ENCODE assay signal across 1 cellular context in the genomic region with DNA sequence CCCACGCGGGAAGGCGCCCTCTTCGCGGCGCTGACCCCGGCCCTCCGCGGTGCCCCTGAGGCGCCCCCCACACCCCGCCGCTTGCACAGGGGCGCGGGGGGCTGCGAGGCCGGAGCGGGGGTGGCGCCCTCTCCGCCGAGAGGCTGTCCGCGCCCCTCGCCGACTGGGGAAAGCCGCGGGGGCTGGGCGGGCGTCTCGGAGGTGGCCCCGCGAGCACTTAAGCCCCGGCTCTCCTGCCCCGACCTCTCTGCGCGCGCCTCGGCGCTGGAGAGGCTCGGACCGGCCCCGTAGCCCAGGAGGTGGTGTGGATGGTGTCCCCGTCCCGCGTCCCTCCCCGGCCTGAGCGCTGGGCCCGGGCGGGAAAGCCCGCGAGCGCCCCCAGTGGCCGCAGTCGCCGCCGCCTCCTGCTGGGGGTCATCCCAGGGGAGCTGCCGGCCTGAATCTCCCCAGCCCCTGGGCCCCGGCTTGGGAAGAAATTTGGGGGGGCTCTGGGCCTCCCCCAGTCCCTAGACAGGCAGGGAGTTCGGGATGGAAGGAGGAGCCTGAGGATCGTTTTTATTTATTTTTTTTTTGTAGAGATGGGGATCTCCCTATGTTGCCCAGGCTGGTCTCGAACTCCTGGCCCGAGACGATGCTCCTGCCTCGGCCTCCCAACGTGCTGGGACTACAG.
A peak's percentile ranks its signal among the peaks of the same experiment; 100 is the strongest.
TF ChIP-seq lines count a peak whose summit lies in the region.

No MANE protein-coding gene starts in this region.

TF ChIP-seq in GM12878, 131 proteins besides CTCF, POLR2A, EP300 and RAD21 (continues in another document):
- TF ChIP-seq ZBED1 (IDR thresholded peaks at IDR 0.05; ENCODE audit: borderline replicate concordance) = no peak
- TF ChIP-seq ATF3 (IDR thresholded peaks at IDR 0.05; ENCODE audit: borderline replicate concordance, extremely low read depth, low read depth, low read length) = no peak
- no peak for TF ChIP-seq PML (IDR thresholded peaks at IDR 0.05; ENCODE audit: low read length)
- no peak for TF ChIP-seq TCF7 (IDR thresholded peaks at IDR 0.05; ENCODE audit: borderline replicate concordance)
- peak; percentile 95; the same call in 1 of the 2 replicates for TF ChIP-seq RB1 (IDR thresholded peaks at IDR 0.05; ENCODE audit: borderline replicate concordance)
- TF ChIP-seq RFX5 (IDR thresholded peaks at IDR 0.05; ENCODE audit: low read depth, low read length) = no peak
- TF ChIP-seq LARP7 (IDR thresholded peaks at IDR 0.05) = peak; percentile 84
- TF ChIP-seq WRNIP1 (IDR thresholded peaks at IDR 0.05; ENCODE audit: borderline replicate concordance, low read depth, low read length) = no peak
- no peak for TF ChIP-seq HDAC6 (IDR thresholded peaks at IDR 0.05; ENCODE audit: unreplicated experiment)
- no peak for TF ChIP-seq TCF12 (IDR thresholded peaks at IDR 0.05; ENCODE audit: low read depth, low read length)
- no peak for TF ChIP-seq NFIC (IDR thresholded peaks at IDR 0.05; ENCODE audit: low read depth, low read length)
- TF ChIP-seq NR2C2 (IDR thresholded peaks at IDR 0.05; ENCODE audit: borderline replicate concordance, control insufficient read depth, insufficient read length, low read depth) = no peak
- no peak for TF ChIP-seq ETV6 (conservative IDR thresholded peaks at IDR 0.05 in 1 of 2, IDR thresholded peaks at IDR 0.05 in 1 of 2; ENCODE audit: borderline replicate concordance in 1 of 2, low read depth in 1 of 2)
- no peak for TF ChIP-seq KDM1A (IDR thresholded peaks at IDR 0.05; ENCODE audit: borderline replicate concordance)
- TF ChIP-seq, protein P1, sequence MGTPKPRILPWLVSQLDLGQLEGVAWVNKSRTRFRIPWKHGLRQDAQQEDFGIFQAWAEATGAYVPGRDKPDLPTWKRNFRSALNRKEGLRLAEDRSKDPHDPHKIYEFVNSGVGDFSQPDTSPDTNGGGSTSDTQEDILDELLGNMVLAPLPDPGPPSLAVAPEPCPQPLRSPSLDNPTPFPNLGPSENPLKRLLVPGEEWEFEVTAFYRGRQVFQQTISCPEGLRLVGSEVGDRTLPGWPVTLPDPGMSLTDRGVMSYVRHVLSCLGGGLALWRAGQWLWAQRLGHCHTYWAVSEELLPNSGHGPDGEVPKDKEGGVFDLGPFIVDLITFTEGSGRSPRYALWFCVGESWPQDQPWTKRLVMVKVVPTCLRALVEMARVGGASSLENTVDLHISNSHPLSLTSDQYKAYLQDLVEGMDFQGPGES (IDR thresholded peaks at IDR 0.05) = no peak
- no peak for TF ChIP-seq MTA2 (IDR thresholded peaks at IDR 0.05; ENCODE audit: low read depth)
- no peak for TF ChIP-seq POU2F2 (IDR thresholded peaks at IDR 0.05; ENCODE audit: borderline replicate concordance, low read depth, low read length)
- TF ChIP-seq, protein P2, sequence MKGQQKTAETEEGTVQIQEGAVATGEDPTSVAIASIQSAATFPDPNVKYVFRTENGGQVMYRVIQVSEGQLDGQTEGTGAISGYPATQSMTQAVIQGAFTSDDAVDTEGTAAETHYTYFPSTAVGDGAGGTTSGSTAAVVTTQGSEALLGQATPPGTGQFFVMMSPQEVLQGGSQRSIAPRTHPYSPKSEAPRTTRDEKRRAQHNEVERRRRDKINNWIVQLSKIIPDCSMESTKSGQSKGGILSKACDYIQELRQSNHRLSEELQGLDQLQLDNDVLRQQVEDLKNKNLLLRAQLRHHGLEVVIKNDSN (IDR thresholded peaks at IDR 0.05; ENCODE audit: borderline replicate concordance, extremely low read length, insufficient read depth, low read depth, low read length) = no peak
- no peak for TF ChIP-seq TAF1 (IDR thresholded peaks at IDR 0.05; ENCODE audit: borderline replicate concordance, low read depth, low read length)
- TF ChIP-seq FOS (IDR thresholded peaks at IDR 0.05; ENCODE audit: borderline replicate concordance, extremely low read depth, insufficient read length) = no peak
- no peak for TF ChIP-seq FOXK2 (IDR thresholded peaks at IDR 0.05)
- no peak for TF ChIP-seq SMAD5 (IDR thresholded peaks at IDR 0.05; ENCODE audit: low read depth)
- TF ChIP-seq, protein P3, sequence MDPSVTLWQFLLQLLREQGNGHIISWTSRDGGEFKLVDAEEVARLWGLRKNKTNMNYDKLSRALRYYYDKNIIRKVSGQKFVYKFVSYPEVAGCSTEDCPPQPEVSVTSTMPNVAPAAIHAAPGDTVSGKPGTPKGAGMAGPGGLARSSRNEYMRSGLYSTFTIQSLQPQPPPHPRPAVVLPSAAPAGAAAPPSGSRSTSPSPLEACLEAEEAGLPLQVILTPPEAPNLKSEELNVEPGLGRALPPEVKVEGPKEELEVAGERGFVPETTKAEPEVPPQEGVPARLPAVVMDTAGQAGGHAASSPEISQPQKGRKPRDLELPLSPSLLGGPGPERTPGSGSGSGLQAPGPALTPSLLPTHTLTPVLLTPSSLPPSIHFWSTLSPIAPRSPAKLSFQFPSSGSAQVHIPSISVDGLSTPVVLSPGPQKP (IDR thresholded peaks at IDR 0.05; ENCODE audit: low read depth, low read length) = no peak
- no peak for TF ChIP-seq SREBF1 (IDR thresholded peaks at IDR 0.05; ENCODE audit: low read length)
- TF ChIP-seq, protein P4, sequence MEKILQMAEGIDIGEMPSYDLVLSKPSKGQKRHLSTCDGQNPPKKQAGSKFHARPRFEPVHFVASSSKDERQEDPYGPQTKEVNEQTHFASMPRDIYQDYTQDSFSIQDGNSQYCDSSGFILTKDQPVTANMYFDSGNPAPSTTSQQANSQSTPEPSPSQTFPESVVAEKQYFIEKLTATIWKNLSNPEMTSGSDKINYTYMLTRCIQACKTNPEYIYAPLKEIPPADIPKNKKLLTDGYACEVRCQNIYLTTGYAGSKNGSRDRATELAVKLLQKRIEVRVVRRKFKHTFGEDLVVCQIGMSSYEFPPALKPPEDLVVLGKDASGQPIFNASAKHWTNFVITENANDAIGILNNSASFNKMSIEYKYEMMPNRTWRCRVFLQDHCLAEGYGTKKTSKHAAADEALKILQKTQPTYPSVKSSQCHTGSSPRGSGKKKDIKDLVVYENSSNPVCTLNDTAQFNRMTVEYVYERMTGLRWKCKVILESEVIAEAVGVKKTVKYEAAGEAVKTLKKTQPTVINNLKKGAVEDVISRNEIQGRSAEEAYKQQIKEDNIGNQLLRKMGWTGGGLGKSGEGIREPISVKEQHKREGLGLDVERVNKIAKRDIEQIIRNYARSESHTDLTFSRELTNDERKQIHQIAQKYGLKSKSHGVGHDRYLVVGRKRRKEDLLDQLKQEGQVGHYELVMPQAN (conservative IDR thresholded peaks at IDR 0.05) = 0 out of 2 replicates have a peak, but pooled peaks have one; percentile 33
- TF ChIP-seq ZNF622 (IDR thresholded peaks at IDR 0.05) = no peak
- TF ChIP-seq BHLHE40 (IDR thresholded peaks at IDR 0.05; ENCODE audit: borderline replicate concordance in 1 of 2, low read depth in 2 of 2, low read length in 1 of 2) = peak in 1 of 2 experiments; percentile 56; a peak in 1 of 4 replicates
- TF ChIP-seq BCL11A (IDR thresholded peaks at IDR 0.05; ENCODE audit: low read depth, low read length) = no peak
- no peak for TF ChIP-seq ZBTB40 (IDR thresholded peaks at IDR 0.05; ENCODE audit: borderline replicate concordance)
- TF ChIP-seq, protein P5, sequence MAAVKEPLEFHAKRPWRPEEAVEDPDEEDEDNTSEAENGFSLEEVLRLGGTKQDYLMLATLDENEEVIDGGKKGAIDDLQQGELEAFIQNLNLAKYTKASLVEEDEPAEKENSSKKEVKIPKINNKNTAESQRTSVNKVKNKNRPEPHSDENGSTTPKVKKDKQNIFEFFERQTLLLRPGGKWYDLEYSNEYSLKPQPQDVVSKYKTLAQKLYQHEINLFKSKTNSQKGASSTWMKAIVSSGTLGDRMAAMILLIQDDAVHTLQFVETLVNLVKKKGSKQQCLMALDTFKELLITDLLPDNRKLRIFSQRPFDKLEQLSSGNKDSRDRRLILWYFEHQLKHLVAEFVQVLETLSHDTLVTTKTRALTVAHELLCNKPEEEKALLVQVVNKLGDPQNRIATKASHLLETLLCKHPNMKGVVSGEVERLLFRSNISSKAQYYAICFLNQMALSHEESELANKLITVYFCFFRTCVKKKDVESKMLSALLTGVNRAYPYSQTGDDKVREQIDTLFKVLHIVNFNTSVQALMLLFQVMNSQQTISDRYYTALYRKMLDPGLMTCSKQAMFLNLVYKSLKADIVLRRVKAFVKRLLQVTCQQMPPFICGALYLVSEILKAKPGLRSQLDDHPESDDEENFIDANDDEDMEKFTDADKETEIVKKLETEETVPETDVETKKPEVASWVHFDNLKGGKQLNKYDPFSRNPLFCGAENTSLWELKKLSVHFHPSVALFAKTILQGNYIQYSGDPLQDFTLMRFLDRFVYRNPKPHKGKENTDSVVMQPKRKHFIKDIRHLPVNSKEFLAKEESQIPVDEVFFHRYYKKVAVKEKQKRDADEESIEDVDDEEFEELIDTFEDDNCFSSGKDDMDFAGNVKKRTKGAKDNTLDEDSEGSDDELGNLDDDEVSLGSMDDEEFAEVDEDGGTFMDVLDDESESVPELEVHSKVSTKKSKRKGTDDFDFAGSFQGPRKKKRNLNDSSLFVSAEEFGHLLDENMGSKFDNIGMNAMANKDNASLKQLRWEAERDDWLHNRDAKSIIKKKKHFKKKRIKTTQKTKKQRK (IDR thresholded peaks at IDR 0.05; ENCODE audit: low read depth, low read length) = no peak
- no peak for TF ChIP-seq CHD4 (IDR thresholded peaks at IDR 0.05)
- TF ChIP-seq ZNF384 (IDR thresholded peaks at IDR 0.05; ENCODE audit: borderline replicate concordance, low read depth, low read length) = no peak
- TF ChIP-seq POLR2AphosphoS2 (IDR thresholded peaks at IDR 0.05; ENCODE audit: low read depth, low read length) = no peak
- TF ChIP-seq IRF5 (IDR thresholded peaks at IDR 0.05; ENCODE audit: borderline replicate concordance) = no peak
- TF ChIP-seq MTA3 (IDR thresholded peaks at IDR 0.05; ENCODE audit: borderline replicate concordance, low read length) = no peak
- TF ChIP-seq, protein P6, sequence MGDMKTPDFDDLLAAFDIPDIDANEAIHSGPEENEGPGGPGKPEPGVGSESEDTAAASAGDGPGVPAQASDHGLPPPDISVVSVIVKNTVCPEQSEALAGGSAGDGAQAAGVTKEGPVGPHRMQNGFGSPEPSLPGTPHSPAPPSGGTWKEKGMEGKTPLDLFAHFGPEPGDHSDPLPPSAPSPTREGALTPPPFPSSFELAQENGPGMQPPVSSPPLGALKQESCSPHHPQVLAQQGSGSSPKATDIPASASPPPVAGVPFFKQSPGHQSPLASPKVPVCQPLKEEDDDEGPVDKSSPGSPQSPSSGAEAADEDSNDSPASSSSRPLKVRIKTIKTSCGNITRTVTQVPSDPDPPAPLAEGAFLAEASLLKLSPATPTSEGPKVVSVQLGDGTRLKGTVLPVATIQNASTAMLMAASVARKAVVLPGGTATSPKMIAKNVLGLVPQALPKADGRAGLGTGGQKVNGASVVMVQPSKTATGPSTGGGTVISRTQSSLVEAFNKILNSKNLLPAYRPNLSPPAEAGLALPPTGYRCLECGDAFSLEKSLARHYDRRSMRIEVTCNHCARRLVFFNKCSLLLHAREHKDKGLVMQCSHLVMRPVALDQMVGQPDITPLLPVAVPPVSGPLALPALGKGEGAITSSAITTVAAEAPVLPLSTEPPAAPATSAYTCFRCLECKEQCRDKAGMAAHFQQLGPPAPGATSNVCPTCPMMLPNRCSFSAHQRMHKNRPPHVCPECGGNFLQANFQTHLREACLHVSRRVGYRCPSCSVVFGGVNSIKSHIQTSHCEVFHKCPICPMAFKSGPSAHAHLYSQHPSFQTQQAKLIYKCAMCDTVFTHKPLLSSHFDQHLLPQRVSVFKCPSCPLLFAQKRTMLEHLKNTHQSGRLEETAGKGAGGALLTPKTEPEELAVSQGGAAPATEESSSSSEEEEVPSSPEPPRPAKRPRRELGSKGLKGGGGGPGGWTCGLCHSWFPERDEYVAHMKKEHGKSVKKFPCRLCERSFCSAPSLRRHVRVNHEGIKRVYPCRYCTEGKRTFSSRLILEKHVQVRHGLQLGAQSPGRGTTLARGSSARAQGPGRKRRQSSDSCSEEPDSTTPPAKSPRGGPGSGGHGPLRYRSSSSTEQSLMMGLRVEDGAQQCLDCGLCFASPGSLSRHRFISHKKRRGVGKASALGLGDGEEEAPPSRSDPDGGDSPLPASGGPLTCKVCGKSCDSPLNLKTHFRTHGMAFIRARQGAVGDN (IDR thresholded peaks at IDR 0.05) = no peak
- TF ChIP-seq MAX (IDR thresholded peaks at IDR 0.05; ENCODE audit: low read depth, low read length) = no peak
- TF ChIP-seq NR2F1 (conservative IDR thresholded peaks at IDR 0.05) = peak; percentile 70
- TF ChIP-seq POLR2AphosphoS5 (IDR thresholded peaks at IDR 0.05; ENCODE audit: low read length) = no peak
